In genomic region chr14:101809671-101810514, GRCh38 we compare ENCODE assay signal across 8 cellular contexts. TPM values are rescaled to one million over a fixed set of nuclear protein-coding genes. Genes with fewer than 3 reads are reported as not detected.
DNase-seq lines count a peak whose midpoint lies in the region; ATAC-seq and TF ChIP-seq lines count a peak whose summit lies in the region.

No MANE protein-coding gene starts in this region.

- no peaks in the 10 kb centered on the region for H3K27me3 Mint-ChIP-seq in HFFc6 (ENCODE audit: insufficient read depth)
- no peaks in the 10 kb centered on the region for H3K27me3 Mint-ChIP-seq in activated naive CD4-positive, alpha-beta T cell treated with anti-CD3 and anti-CD28 coated beads, Interleukin-2, amount 10 ng/mL, durations not matched to agents 7 days and 5 days

- no peaks in the 10 kb centered on the region for H3K9me3 Mint-ChIP-seq in HFFc6
- no peaks in the 10 kb centered on the region for H3K9me3 Mint-ChIP-seq in activated naive CD4-positive, alpha-beta T cell treated with anti-CD3 and anti-CD28 coated beads, Interleukin-2, amount 10 ng/mL, durations not matched to agents 7 days and 5 days

- H3K4me1 ChIP-seq in SJSA1 (replicated peaks) (peaks cover 14% of the 10 kb centered on the region), gastroesophageal sphincter (peaks cover 10 to 50% (median 17%) of the 10 kb centered on the region in 3 donors), neuronal stem cell (ENCODE audit: control insufficient read depth in 2 of 2, insufficient read depth in 1 of 2, low read depth in 1 of 2, low read length in 2 of 2) (peaks cover 10 to 13% of the 10 kb centered on the region in 2 donors), thymus (ENCODE audit: control insufficient read depth, insufficient read depth, low read length) (peaks cover 32% of the 10 kb centered on the region)

- H3K27ac Mint-ChIP-seq in HFFc6: peak overlapping the region; percentile 99
- H3K27ac Mint-ChIP-seq in activated naive CD4-positive, alpha-beta T cell treated with anti-CD3 and anti-CD28 coated beads, Interleukin-2, amount 10 ng/mL, durations not matched to agents 7 days and 5 days: peak overlapping the region; percentile 99

- H3K9me3 ChIP-seq in SJSA1 (replicated peaks): no peaks in the 10 kb centered on the region
- no peaks in the 10 kb centered on the region for H3K9me3 ChIP-seq in gastroesophageal sphincter
- no peaks in the 10 kb centered on the region for H3K9me3 ChIP-seq in neuronal stem cell (replicated peaks in 1 of 2; ENCODE audit: control insufficient read depth in 2 of 2, insufficient read depth in 1 of 2, low read depth in 1 of 2, low read length in 2 of 2)
- H3K9me3 ChIP-seq in thymus (ENCODE audit: control insufficient read depth): no peaks in the 10 kb centered on the region

- peak overlapping the region; percentile 66 for H3K18ac ChIP-seq in neuronal stem cell (ENCODE audit: low read length)

- ATAC-seq in gastroesophageal sphincter: peak; percentile 93

- H2AFZ ChIP-seq in neuronal stem cell (ENCODE audit: low read length): peak overlapping the region; percentile 59

- peaks cover 7% of the 10 kb centered on the region for H3K79me1 ChIP-seq in neuronal stem cell (ENCODE audit: low read depth, low read length)

- H3K27me3 ChIP-seq in GM06990 (replicated peaks; ENCODE audit: control insufficient read depth, insufficient read depth, low read length): no peaks in the 10 kb centered on the region
- H3K27me3 ChIP-seq in SJSA1 (replicated peaks): no peaks in the 10 kb centered on the region
- H3K27me3 ChIP-seq in gastroesophageal sphincter: no peaks in the 10 kb centered on the region
- peaks cover 0 to 2% (median 0%) of the 10 kb centered on the region in 3 experiments for H3K27me3 ChIP-seq in neuronal stem cell (ENCODE audit: control insufficient read depth in 3 of 3, insufficient read depth in 3 of 3, low read depth in 1 of 3, low read length in 3 of 3)
- H3K27me3 ChIP-seq in thymus (ENCODE audit: control insufficient read depth, insufficient read depth): no peaks in the 10 kb centered on the region

- H2BK120ac ChIP-seq in neuronal stem cell (ENCODE audit: low read depth, low read length): no peak overlapping the region

- peak overlapping the region; percentile 27 for H2BK5ac ChIP-seq in neuronal stem cell (ENCODE audit: low read length)

- H4K8ac ChIP-seq in neuronal stem cell (ENCODE audit: low read depth, low read length): no peak overlapping the region

- peak overlapping the region; percentile 89 for H3K9ac ChIP-seq in neuronal stem cell (ENCODE audit: low read depth, low read length, poor library complexity)

- peak; percentile 85 for DNase-seq in GM06990 (ENCODE audit: extremely low read depth, insufficient read length)
- peak; percentile 95 for DNase-seq in HFFc6
- DNase-seq in MV-4-11 (lab: John Stamatoyannopoulos, UW): peak; percentile 96
- DNase-seq in SJSA1 (ENCODE audit: low read depth in 1 of 2, low spot score in 2 of 2): peak; percentile 85 to 94
- peak; percentile 93 for DNase-seq in activated naive CD4-positive, alpha-beta T cell treated with anti-CD3 and anti-CD28 coated beads, Interleukin-2, amount 10 ng/mL, durations not matched to agents 7 days and 5 days
- peak; percentile 81 for DNase-seq in neuronal stem cell (ENCODE audit: low spot score)

- TF ChIP-seq CTCF in GM06990 (IDR thresholded peaks at IDR 0.05; ENCODE audit: insufficient read depth, low read length, poor library complexity, severe bottlenecking) (no peak), HFFc6 (IDR thresholded peaks at IDR 0.05) (no peak), gastroesophageal sphincter (IDR thresholded peaks at IDR 0.05) (no peak)

- no peak overlapping the region for H3K23ac ChIP-seq in neuronal stem cell (ENCODE audit: low read depth, low read length, poor library complexity)

- H2BK12ac ChIP-seq in neuronal stem cell (ENCODE audit: low read length): no peak overlapping the region

- peak overlapping the region; percentile 96 for H3K4me3 Mint-ChIP-seq in HFFc6
- peak overlapping the region; percentile 90 for H3K4me3 Mint-ChIP-seq in activated naive CD4-positive, alpha-beta T cell treated with anti-CD3 and anti-CD28 coated beads, Interleukin-2, amount 10 ng/mL, durations not matched to agents 7 days and 5 days

- no peak overlapping the region for H2AK5ac ChIP-seq in neuronal stem cell (ENCODE audit: low read depth, low read length)

- TF ChIP-seq EP300 in gastroesophageal sphincter (IDR thresholded peaks at IDR 0.05): no peak

- H3K27ac ChIP-seq in SJSA1: peak overlapping the region; percentile 99
- peak overlapping the region; percentile 93 to 99 (median 97) for H3K27ac ChIP-seq in gastroesophageal sphincter
- peak overlapping the region; percentile 93 for H3K27ac ChIP-seq in neuronal stem cell (replicated peaks; ENCODE audit: low read length)
- H3K27ac ChIP-seq in thymus (ENCODE audit: low read depth): peak overlapping the region; percentile 100

- peaks cover 5% of the 10 kb centered on the region for H3K36me3 ChIP-seq in GM06990 (ENCODE audit: control insufficient read depth, insufficient read depth, low read length)
- peaks cover 10% of the 10 kb centered on the region for H3K36me3 ChIP-seq in SJSA1
- no peaks in the 10 kb centered on the region for H3K36me3 ChIP-seq in gastroesophageal sphincter
- peaks cover 4 to 30% of the 10 kb centered on the region in 2 donors for H3K36me3 ChIP-seq in neuronal stem cell (replicated peaks in 1 of 2; ENCODE audit: control insufficient read depth in 2 of 2, insufficient read depth in 2 of 2, low read length in 2 of 2)
- H3K36me3 ChIP-seq in thymus (ENCODE audit: control insufficient read depth, insufficient read depth): peaks cover 12% of the 10 kb centered on the region

- peak; percentile 9 to 43 for TF ChIP-seq POLR2A in gastroesophageal sphincter (IDR thresholded peaks at IDR 0.05)

- H3K4me3 ChIP-seq in GM06990 (replicated peaks; ENCODE audit: low read depth, low read length) (peak overlapping the region; percentile 92), SJSA1 (peak overlapping the region; percentile 64), gastroesophageal sphincter (peak overlapping the region; percentile 59 to 91), neuronal stem cell (ENCODE audit: low read length in 2 of 2) (peak overlapping the region; percentile 63 to 85), thymus (ENCODE audit: low read length) (peak overlapping the region; percentile 83)

- no peak overlapping the region for H3K14ac ChIP-seq in neuronal stem cell (ENCODE audit: low read length)

- H3K4ac ChIP-seq in neuronal stem cell (ENCODE audit: low read length): no peak overlapping the region

- peaks cover 62% of the 10 kb centered on the region for H3K4me1 Mint-ChIP-seq in HFFc6 (ENCODE audit: low read depth)
- H3K4me1 Mint-ChIP-seq in activated naive CD4-positive, alpha-beta T cell treated with anti-CD3 and anti-CD28 coated beads, Interleukin-2, amount 10 ng/mL, durations not matched to agents 7 days and 5 days: peaks cover 54% of the 10 kb centered on the region

- CTCF ChIA-PET in activated naive CD4-positive, alpha-beta T cell treated with anti-CD3 and anti-CD28 coated beads, Interleukin-2, amount 10 ng/mL, durations not matched to agents 7 days and 5 days (lab: Charles Lee): interaction anchor here (0.6 to 3.1 kb wide), 4 partner anchors 10 to 103 kb away, joined by 3 to 22 read pairs (median 14); no protein-coding TSS in a partner anchor

- H3K36me3 Mint-ChIP-seq in HFFc6 (ENCODE audit: low read depth): peaks cover 8% of the 10 kb centered on the region; the same call in 1 of the 2 replicates
- peaks cover 43% of the 10 kb centered on the region for H3K36me3 Mint-ChIP-seq in activated naive CD4-positive, alpha-beta T cell treated with anti-CD3 and anti-CD28 coated beads, Interleukin-2, amount 10 ng/mL, durations not matched to agents 7 days and 5 days

- H4K91ac ChIP-seq in neuronal stem cell (ENCODE audit: low read depth, low read length, poor library complexity): no peak overlapping the region

- 0% methylated on average over 19 to 21 of the region's 23 CpGs for WGBS in gastroesophageal sphincter (ENCODE audit: low coverage in 1 of 2), 2 donors
- no CpG with 5 or more reads among the region's 23 CpGs for WGBS in neuronal stem cell (ENCODE audit: extremely low coverage in 2 of 2, insufficient read length in 2 of 2, insufficient replicate concordance in 1 of 2), 2 donors
- under 1% methylated on average over 23 of the region's 23 CpGs for WGBS in thymus

- no peak overlapping the region for H2BK15ac ChIP-seq in neuronal stem cell (ENCODE audit: low read length)

- H3K4me2 ChIP-seq in neuronal stem cell (ENCODE audit: insufficient read depth, low read length, poor library complexity, severe bottlenecking): peak overlapping the region; percentile 38

RNA-seq across cellular contexts. Expression of gene PPP2R5C, which starts 48.4 kb away (rescaled TPM):
- 100 to 1,000 TPM; 108 to 128 (median 122) TPM for total RNA-seq in HFFc6 (2021; fragmentation: NEBNext Ultra II Directional; extraction: Animal tissue kit (Norgen Biotek cat#: 25700))
- 81.1 and 99.1 TPM in 2 replicates for total RNA-seq in SJSA1 (2014; rRNA removed; shearing (Covaris generic))
- 100 to 1,000 TPM; 123 to 199 (median 131) TPM for total RNA-seq in gastroesophageal sphincter
- polyA plus RNA-seq in neuronal stem cell (2013, experiment 1 of 2): 199 TPM
- 209 TPM for polyA plus RNA-seq in neuronal stem cell (2013, experiment 2 of 2)
- 144 TPM for polyA plus RNA-seq in thymus

Comparison
In these comparisons a context has a peak if more than half of its experiments do, and no peak if none do; other contexts are left out.
1. Peak in every context shown above with its lines: DNase-seq, ATAC-seq, H3K4me3 ChIP-seq and H3K27ac ChIP-seq.